ENCODE assay signal across 1 cellular context in the genomic region with DNA sequence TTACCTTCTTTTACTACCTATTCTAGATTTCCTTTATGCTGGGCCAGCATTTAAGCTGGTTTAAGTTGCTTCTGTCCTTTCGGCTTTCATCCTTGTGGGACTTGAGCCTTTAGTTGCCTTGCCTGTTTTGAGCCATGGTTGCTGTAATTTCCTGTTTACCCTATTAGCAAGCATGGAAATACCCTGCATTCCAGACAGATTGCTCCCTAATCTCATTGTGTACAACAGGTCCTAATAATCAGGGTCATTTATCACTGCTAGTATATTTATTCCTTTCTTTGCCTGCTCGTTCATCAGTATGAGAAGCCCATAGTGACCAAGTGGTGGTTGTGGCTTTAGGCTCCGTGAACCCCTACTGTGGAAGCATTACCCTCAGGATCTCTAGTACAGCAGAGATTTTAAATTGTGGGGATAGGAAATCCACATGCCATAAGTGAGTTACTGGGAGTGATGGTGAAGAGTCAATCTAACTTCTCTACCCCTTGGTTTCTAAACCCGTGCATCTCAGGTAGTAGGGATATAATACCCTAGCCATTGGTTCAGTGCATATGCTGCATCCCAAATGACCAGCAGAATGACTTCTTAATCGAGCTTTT.
TF ChIP-seq lines count a peak whose summit lies in the region.

No MANE protein-coding gene starts in this region.

TF ChIP-seq in WTC11, 78 proteins besides CTCF, POLR2A, EP300 and RAD21 (continued from another document):
- TF ChIP-seq STAT6 (CRISPR knock-in tag; conservative IDR thresholded peaks at IDR 0.05; ENCODE audit: low read depth) (no peak), ZBTB21 (CRISPR knock-in tag; IDR thresholded peaks at IDR 0.05; ENCODE audit: borderline replicate concordance) (no peak), ZMAT4 (CRISPR knock-in tag; IDR thresholded peaks at IDR 0.05) (no peak), PRRX2 (CRISPR knock-in tag; IDR thresholded peaks at IDR 0.05) (no peak), HMGA2 (CRISPR knock-in tag; IDR thresholded peaks at IDR 0.05) (no peak)
